ENCODE assay signal across 2 cellular contexts in genomic region chr19:8185343-8186068, GRCh38.
TF ChIP-seq lines count a peak whose summit lies in the region.

No MANE protein-coding gene starts in this region.

TF ChIP-seq in HEK293, 187 proteins besides CTCF, POLR2A, EP300 and RAD21 (continued from another document):
- TF ChIP-seq KLF7 (tag by site-specific recombination; IDR thresholded peaks at IDR 0.05; ENCODE audit: borderline replicate concordance) (no peak), ZFP37 (tag by site-specific recombination; IDR thresholded peaks at IDR 0.05) (no peak), ZNF530 (tag by site-specific recombination; IDR thresholded peaks at IDR 0.05; ENCODE audit: low read depth) (no peak), ZNF114 (tag by site-specific recombination; IDR thresholded peaks at IDR 0.05) (no peak), ZNF146 (tag by site-specific recombination; IDR thresholded peaks at IDR 0.05) (peak; percentile 79), ZNF324 (tag by site-specific recombination; IDR thresholded peaks at IDR 0.05) (no peak)
- TF ChIP-seq, protein P1, sequence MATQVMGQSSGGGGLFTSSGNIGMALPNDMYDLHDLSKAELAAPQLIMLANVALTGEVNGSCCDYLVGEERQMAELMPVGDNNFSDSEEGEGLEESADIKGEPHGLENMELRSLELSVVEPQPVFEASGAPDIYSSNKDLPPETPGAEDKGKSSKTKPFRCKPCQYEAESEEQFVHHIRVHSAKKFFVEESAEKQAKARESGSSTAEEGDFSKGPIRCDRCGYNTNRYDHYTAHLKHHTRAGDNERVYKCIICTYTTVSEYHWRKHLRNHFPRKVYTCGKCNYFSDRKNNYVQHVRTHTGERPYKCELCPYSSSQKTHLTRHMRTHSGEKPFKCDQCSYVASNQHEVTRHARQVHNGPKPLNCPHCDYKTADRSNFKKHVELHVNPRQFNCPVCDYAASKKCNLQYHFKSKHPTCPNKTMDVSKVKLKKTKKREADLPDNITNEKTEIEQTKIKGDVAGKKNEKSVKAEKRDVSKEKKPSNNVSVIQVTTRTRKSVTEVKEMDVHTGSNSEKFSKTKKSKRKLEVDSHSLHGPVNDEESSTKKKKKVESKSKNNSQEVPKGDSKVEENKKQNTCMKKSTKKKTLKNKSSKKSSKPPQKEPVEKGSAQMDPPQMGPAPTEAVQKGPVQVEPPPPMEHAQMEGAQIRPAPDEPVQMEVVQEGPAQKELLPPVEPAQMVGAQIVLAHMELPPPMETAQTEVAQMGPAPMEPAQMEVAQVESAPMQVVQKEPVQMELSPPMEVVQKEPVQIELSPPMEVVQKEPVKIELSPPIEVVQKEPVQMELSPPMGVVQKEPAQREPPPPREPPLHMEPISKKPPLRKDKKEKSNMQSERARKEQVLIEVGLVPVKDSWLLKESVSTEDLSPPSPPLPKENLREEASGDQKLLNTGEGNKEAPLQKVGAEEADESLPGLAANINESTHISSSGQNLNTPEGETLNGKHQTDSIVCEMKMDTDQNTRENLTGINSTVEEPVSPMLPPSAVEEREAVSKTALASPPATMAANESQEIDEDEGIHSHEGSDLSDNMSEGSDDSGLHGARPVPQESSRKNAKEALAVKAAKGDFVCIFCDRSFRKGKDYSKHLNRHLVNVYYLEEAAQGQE (tag by site-specific recombination; IDR thresholded peaks at IDR 0.05) = no peak
- TF ChIP-seq, protein P2, sequence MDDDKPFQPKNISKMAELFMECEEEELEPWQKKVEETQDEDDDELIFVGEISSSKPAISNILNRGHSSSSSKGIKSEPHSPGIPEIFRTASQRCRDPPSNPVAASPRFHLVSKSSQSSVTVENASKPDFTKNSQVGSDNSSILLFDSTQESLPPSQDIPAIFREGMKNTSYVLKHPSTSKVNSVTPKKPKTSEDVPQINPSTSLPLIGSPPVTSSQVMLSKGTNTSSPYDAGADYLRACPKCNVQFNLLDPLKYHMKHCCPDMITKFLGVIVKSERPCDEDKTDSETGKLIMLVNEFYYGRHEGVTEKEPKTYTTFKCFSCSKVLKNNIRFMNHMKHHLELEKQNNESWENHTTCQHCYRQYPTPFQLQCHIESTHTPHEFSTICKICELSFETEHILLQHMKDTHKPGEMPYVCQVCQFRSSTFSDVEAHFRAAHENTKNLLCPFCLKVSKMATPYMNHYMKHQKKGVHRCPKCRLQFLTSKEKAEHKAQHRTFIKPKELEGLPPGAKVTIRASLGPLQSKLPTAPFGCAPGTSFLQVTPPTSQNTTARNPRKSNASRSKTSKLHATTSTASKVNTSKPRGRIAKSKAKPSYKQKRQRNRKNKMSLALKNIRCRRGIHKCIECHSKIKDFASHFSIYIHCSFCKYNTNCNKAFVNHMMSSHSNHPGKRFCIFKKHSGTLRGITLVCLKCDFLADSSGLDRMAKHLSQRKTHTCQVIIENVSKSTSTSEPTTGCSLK (tag by site-specific recombination; IDR thresholded peaks at IDR 0.05) = no peak
- TF ChIP-seq, protein P3, sequence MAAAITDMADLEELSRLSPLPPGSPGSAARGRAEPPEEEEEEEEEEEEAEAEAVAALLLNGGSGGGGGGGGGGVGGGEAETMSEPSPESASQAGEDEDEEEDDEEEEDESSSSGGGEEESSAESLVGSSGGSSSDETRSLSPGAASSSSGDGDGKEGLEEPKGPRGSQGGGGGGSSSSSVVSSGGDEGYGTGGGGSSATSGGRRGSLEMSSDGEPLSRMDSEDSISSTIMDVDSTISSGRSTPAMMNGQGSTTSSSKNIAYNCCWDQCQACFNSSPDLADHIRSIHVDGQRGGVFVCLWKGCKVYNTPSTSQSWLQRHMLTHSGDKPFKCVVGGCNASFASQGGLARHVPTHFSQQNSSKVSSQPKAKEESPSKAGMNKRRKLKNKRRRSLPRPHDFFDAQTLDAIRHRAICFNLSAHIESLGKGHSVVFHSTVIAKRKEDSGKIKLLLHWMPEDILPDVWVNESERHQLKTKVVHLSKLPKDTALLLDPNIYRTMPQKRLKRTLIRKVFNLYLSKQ (tag by site-specific recombination; IDR thresholded peaks at IDR 0.05; ENCODE audit: borderline replicate concordance) = no peak

TF ChIP-seq in GM12878, 131 proteins besides CTCF, POLR2A, EP300 and RAD21 (continued from another document):
- no peak for TF ChIP-seq ZBTB33 (IDR thresholded peaks at IDR 0.05)
- TF ChIP-seq, protein P4, sequence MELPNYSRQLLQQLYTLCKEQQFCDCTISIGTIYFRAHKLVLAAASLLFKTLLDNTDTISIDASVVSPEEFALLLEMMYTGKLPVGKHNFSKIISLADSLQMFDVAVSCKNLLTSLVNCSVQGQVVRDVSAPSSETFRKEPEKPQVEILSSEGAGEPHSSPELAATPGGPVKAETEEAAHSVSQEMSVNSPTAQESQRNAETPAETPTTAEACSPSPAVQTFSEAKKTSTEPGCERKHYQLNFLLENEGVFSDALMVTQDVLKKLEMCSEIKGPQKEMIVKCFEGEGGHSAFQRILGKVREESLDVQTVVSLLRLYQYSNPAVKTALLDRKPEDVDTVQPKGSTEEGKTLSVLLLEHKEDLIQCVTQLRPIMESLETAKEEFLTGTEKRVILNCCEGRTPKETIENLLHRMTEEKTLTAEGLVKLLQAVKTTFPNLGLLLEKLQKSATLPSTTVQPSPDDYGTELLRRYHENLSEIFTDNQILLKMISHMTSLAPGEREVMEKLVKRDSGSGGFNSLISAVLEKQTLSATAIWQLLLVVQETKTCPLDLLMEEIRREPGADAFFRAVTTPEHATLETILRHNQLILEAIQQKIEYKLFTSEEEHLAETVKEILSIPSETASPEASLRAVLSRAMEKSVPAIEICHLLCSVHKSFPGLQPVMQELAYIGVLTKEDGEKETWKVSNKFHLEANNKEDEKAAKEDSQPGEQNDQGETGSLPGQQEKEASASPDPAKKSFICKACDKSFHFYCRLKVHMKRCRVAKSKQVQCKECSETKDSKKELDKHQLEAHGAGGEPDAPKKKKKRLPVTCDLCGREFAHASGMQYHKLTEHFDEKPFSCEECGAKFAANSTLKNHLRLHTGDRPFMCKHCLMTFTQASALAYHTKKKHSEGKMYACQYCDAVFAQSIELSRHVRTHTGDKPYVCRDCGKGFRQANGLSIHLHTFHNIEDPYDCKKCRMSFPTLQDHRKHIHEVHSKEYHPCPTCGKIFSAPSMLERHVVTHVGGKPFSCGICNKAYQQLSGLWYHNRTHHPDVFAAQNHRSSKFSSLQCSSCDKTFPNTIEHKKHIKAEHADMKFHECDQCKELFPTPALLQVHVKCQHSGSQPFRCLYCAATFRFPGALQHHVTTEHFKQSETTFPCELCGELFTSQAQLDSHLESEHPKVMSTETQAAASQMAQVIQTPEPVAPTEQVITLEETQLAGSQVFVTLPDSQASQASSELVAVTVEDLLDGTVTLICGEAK (IDR thresholded peaks at IDR 0.05; ENCODE audit: borderline replicate concordance) = no peak
- no peak for TF ChIP-seq BHLHE40 (IDR thresholded peaks at IDR 0.05; ENCODE audit: borderline replicate concordance in 1 of 2, low read depth in 2 of 2, low read length in 1 of 2)
- TF ChIP-seq ZNF274 (IDR thresholded peaks at IDR 0.05; ENCODE audit: insufficient read depth, insufficient read length) = no peak
- no peak for TF ChIP-seq MYC (IDR thresholded peaks at IDR 0.05; ENCODE audit: insufficient read depth, insufficient read length, insufficient replicate concordance, low read length, severe bottlenecking)
- TF ChIP-seq, protein P5, sequence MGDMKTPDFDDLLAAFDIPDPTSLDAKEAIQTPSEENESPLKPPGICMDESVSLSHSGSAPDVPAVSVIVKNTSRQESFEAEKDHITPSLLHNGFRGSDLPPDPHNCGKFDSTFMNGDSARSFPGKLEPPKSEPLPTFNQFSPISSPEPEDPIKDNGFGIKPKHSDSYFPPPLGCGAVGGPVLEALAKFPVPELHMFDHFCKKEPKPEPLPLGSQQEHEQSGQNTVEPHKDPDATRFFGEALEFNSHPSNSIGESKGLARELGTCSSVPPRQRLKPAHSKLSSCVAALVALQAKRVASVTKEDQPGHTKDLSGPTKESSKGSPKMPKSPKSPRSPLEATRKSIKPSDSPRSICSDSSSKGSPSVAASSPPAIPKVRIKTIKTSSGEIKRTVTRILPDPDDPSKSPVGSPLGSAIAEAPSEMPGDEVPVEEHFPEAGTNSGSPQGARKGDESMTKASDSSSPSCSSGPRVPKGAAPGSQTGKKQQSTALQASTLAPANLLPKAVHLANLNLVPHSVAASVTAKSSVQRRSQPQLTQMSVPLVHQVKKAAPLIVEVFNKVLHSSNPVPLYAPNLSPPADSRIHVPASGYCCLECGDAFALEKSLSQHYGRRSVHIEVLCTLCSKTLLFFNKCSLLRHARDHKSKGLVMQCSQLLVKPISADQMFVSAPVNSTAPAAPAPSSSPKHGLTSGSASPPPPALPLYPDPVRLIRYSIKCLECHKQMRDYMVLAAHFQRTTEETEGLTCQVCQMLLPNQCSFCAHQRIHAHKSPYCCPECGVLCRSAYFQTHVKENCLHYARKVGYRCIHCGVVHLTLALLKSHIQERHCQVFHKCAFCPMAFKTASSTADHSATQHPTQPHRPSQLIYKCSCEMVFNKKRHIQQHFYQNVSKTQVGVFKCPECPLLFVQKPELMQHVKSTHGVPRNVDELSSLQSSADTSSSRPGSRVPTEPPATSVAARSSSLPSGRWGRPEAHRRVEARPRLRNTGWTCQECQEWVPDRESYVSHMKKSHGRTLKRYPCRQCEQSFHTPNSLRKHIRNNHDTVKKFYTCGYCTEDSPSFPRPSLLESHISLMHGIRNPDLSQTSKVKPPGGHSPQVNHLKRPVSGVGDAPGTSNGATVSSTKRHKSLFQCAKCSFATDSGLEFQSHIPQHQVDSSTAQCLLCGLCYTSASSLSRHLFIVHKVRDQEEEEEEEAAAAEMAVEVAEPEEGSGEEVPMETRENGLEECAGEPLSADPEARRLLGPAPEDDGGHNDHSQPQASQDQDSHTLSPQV (IDR thresholded peaks at IDR 0.05) = no peak
- TF ChIP-seq ZNF207 (IDR thresholded peaks at IDR 0.05; ENCODE audit: borderline replicate concordance) = no peak
- TF ChIP-seq NR2C2 (IDR thresholded peaks at IDR 0.05; ENCODE audit: borderline replicate concordance, control insufficient read depth, insufficient read length, low read depth) = no peak
- no peak for TF ChIP-seq CHD4 (IDR thresholded peaks at IDR 0.05)
- TF ChIP-seq NR2F1 (conservative IDR thresholded peaks at IDR 0.05) = no peak
- no peak for TF ChIP-seq POU2F2 (IDR thresholded peaks at IDR 0.05; ENCODE audit: borderline replicate concordance, low read depth, low read length)
- TF ChIP-seq MEF2B (IDR thresholded peaks at IDR 0.05; ENCODE audit: partially characterized antibody, poor library complexity, severe bottlenecking) = no peak
